Comparison of ENCODE assay signal across 10 cellular contexts in genomic region chr1:12475158-12475934, GRCh38.
DNase-seq lines count a peak whose midpoint lies in the region; ATAC-seq and TF ChIP-seq lines count a peak whose summit lies in the region.
"Had no signal": no experiment of that assay in that cellular context is flagged by ENCODE, and none has a peak within 500 bp of the region (broad histone marks: within the 10 kb centered on the region; RNA-seq: fewer than 3 reads in every experiment).

No MANE protein-coding gene starts in this region.

- H3K9ac ChIP-seq in liver (ENCODE audit: low read depth in 1 of 2, low read length in 2 of 2): no peak overlapping the region

- H3K27ac ChIP-seq in liver (ENCODE audit: low read depth in 1 of 2, low read length in 2 of 2) (peak overlapping the region; percentile 69 to 85), thoracic aorta (peak overlapping the region; percentile 52 to 80)

- no peaks in the 10 kb centered on the region for H3K9me3 ChIP-seq in liver (ENCODE audit: control insufficient read depth in 4 of 4, low read length in 3 of 4)
- H3K9me3 ChIP-seq in thoracic aorta: no peaks in the 10 kb centered on the region

- H3K27me3 ChIP-seq in liver (ENCODE audit: control insufficient read depth in 4 of 4, insufficient read depth in 4 of 4, low read length in 3 of 4): no peaks in the 10 kb centered on the region
- no peaks in the 10 kb centered on the region for H3K27me3 ChIP-seq in thoracic aorta (replicated peaks; ENCODE audit: insufficient read depth)

- WGBS in liver: 42% methylated on average over 4 of the region's 4 CpGs

- DNase-seq in SIG-M5 treated with dmso at 0.1 percent for 504 hours (lab: John Stamatoyannopoulos, UW; ENCODE audit: unreplicated experiment) (peak; percentile 7), SIG-M5 (lab: John Stamatoyannopoulos, UW) (no peak), thoracic aorta (ENCODE audit: low spot score) (no peak), cerebellar nuclear complex (lab: John Stamatoyannopoulos, UW) (no peak), superior temporal gyrus (ENCODE audit: extremely low spot score) (no peak)
- peak; percentile 53 for DNase-seq in activated CD8-positive, alpha-beta T cell treated with anti-CD3 and anti-CD28 coated beads for 36 hours
- DNase-seq: NCI-H2171 treated with DMSO at 0.1 percent for 48 hours; stimulated activated CD4-positive, alpha-beta T cell treated with anti-CD3 and anti-CD28 coated beads, Interleukin-4, amount 100 ng/mL, for 24 hours had no signal

- no peak overlapping the region for H3K4me3 Mint-ChIP-seq in activated CD8-positive, alpha-beta T cell treated with anti-CD3 and anti-CD28 coated beads for 36 hours

- POLR2A ChIA-PET in activated CD8-positive, alpha-beta T cell treated with anti-CD3 and anti-CD28 coated beads for 36 hours (lab: Charles Lee): interaction anchor here (0.7 to 6.5 kb wide), 12 partner anchors 9 to 142 kb away, joined by 3 to 49 read pairs (median 4); no protein-coding TSS in a partner anchor

- H3K4me3 ChIP-seq in liver (ENCODE audit: low read depth in 1 of 3, low read length in 3 of 3): no peak overlapping the region
- H3K4me3 ChIP-seq in thoracic aorta: no peak overlapping the region

- no peak for ATAC-seq in activated CD8-positive, alpha-beta T cell treated with anti-CD3 and anti-CD28 coated beads for 36 hours
- ATAC-seq in thoracic aorta (ENCODE audit: insufficient number of reproducible peaks, low FRiP score, low read depth): no peak
- ATAC-seq in HG03520 (IDR thresholded peaks at IDR 0.05; ENCODE audit: unreplicated experiment): no peak

- H3K4me1 ChIP-seq in liver (ENCODE audit: control insufficient read depth in 4 of 4, insufficient read depth in 4 of 4, low read length in 3 of 4) (peaks cover 31 to 57% (median 48%) of the 10 kb centered on the region in 4 donors), thoracic aorta (ENCODE audit: control insufficient read depth in 1 of 2, low read depth in 2 of 2) (peaks cover 48 to 88% of the 10 kb centered on the region in 2 donors)

- intact Hi-C loops in activated CD8-positive, alpha-beta T cell treated with anti-CD3 and anti-CD28 coated beads for 36 hours (cut with micrococcal nuclease): loop anchor here (5.0 kb wide), 1 partner anchor 37 kb away; no protein-coding TSS in a partner anchor

- peaks cover 8% of the 10 kb centered on the region for H3K9me3 Mint-ChIP-seq in activated CD8-positive, alpha-beta T cell treated with anti-CD3 and anti-CD28 coated beads for 36 hours

- no peak for TF ChIP-seq RAD21 in liver (IDR thresholded peaks at IDR 0.05)

- H3K27ac Mint-ChIP-seq in activated CD8-positive, alpha-beta T cell treated with anti-CD3 and anti-CD28 coated beads for 36 hours: peak overlapping the region; percentile 95

- H3K27me3 Mint-ChIP-seq in activated CD8-positive, alpha-beta T cell treated with anti-CD3 and anti-CD28 coated beads for 36 hours: no peaks in the 10 kb centered on the region

- H3K36me3 Mint-ChIP-seq in activated CD8-positive, alpha-beta T cell treated with anti-CD3 and anti-CD28 coated beads for 36 hours (ENCODE audit: low read depth): peaks cover 77% of the 10 kb centered on the region

- CTCF ChIA-PET in activated CD8-positive, alpha-beta T cell treated with anti-CD3 and anti-CD28 coated beads for 36 hours (lab: Charles Lee): interaction anchor here (0.8 to 4.7 kb wide), 7 partner anchors 13 to 350 kb away, joined by 3 to 18 read pairs (median 3); no protein-coding TSS in a partner anchor

- TF ChIP-seq CTCF in activated CD8-positive, alpha-beta T cell treated with anti-CD3 and anti-CD28 coated beads for 36 hours (IDR thresholded peaks at IDR 0.05): no peak
- TF ChIP-seq CTCF in liver (IDR thresholded peaks at IDR 0.05; ENCODE audit: low read depth, low read length, missing input control) (no peak), thoracic aorta (IDR thresholded peaks at IDR 0.05) (no peak)

- H3K4me1 Mint-ChIP-seq in activated CD8-positive, alpha-beta T cell treated with anti-CD3 and anti-CD28 coated beads for 36 hours (ENCODE audit: low read depth): peaks cover 95% of the 10 kb centered on the region

- H3K36me3 ChIP-seq in liver (ENCODE audit: control insufficient read depth in 4 of 4, insufficient read depth in 3 of 4, low read depth in 1 of 4, low read length in 3 of 4): no peaks in the 10 kb centered on the region
- no peaks in the 10 kb centered on the region for H3K36me3 ChIP-seq in thoracic aorta

TF ChIP-seq in liver, 16 proteins besides CTCF, POLR2A, EP300 and RAD21:
- TF ChIP-seq TAF1 (conservative IDR thresholded peaks at IDR 0.05) (no peak), REST (IDR thresholded peaks at IDR 0.05) (no peak), YY1 (IDR thresholded peaks at IDR 0.05) (no peak), MAX (IDR thresholded peaks at IDR 0.05) (no peak), NR2F2 (IDR thresholded peaks at IDR 0.05) (no peak), FOXA1 (IDR thresholded peaks at IDR 0.05) (no peak), GABPA (IDR thresholded peaks at IDR 0.05 in 1 of 2, conservative IDR thresholded peaks at IDR 0.05 in 1 of 2) (no peak), EGR1 (IDR thresholded peaks at IDR 0.05; ENCODE audit: low read depth in 2 of 2) (no peak), ATF3 (IDR thresholded peaks at IDR 0.05) (no peak), SP1 (IDR thresholded peaks at IDR 0.05) (no peak), FOXA2 (IDR thresholded peaks at IDR 0.05) (no peak), HNF4A (conservative IDR thresholded peaks at IDR 0.05) (no peak), RXRA (IDR thresholded peaks at IDR 0.05) (no peak), ZBTB33 (IDR thresholded peaks at IDR 0.05) (no peak), JUND (IDR thresholded peaks at IDR 0.05) (no peak)
TF ChIP-seq in liver: peak in this region for 0.

Comparison
In these comparisons a context has a peak if more than half of its experiments do, and no peak if none do; other contexts are left out.
1. DNase-seq: peak in SIG-M5 treated with dmso at 0.1 percent for 504 hours (single experiment) and activated CD8-positive, alpha-beta T cell treated with anti-CD3 and anti-CD28 coated beads for 36 hours (single experiment); none in SIG-M5 (single experiment), thoracic aorta (single experiment), cerebellar nuclear complex (0 of 2) and superior temporal gyrus (single experiment).